In genomic region chr9:98074119-98074990, GRCh38 we compare ENCODE assay signal across 8 cellular contexts. TPM values are rescaled to one million over a fixed set of nuclear protein-coding genes. Genes with fewer than 3 reads are reported as not detected.
DNase-seq lines count a peak whose midpoint lies in the region; ATAC-seq lines count a peak whose summit lies in the region.

No MANE protein-coding gene starts in this region.

- H3K36me3 Mint-ChIP-seq in central memory CD8-positive, alpha-beta T cell (ENCODE audit: insufficient read depth) = peaks cover 19% of the 10 kb centered on the region

- intact Hi-C loops in left colon (cut with DNase I, micrococcal nuclease) = loop anchor here in 1 of 2 donors (10.0 kb wide), 1 partner anchor 180 kb away; the partner anchor contains the start of gene TBC1D2

- H3K9me3 Mint-ChIP-seq in central memory CD8-positive, alpha-beta T cell = no peaks in the 10 kb centered on the region

- H3K4me1 Mint-ChIP-seq in central memory CD8-positive, alpha-beta T cell = peaks cover 17% of the 10 kb centered on the region

- peak overlapping the region; percentile 31 for H3K4me3 Mint-ChIP-seq in central memory CD8-positive, alpha-beta T cell

- ATAC-seq in central memory CD8-positive, alpha-beta T cell (replicated peaks; ENCODE audit: extremely low read depth, poor library complexity, severe bottlenecking) = no peak
- ATAC-seq in left colon (peak; percentile 11), GM21390 (IDR thresholded peaks at IDR 0.05; ENCODE audit: unreplicated experiment) (no peak)

- no peaks in the 10 kb centered on the region for H3K27me3 Mint-ChIP-seq in central memory CD8-positive, alpha-beta T cell

- H3K27ac Mint-ChIP-seq in central memory CD8-positive, alpha-beta T cell (ENCODE audit: low read depth) = peak overlapping the region; percentile 89

- DNase-seq in NCI-H2081 (lab: John Stamatoyannopoulos, UW) (peak; percentile 33 to 35), NCI-H2081 treated with DMSO at 0.1 percent for 48 hours (lab: John Stamatoyannopoulos, UW) (no peak), NCI-H1092 treated with DMSO at 0.1 percent for 48 hours (lab: John Stamatoyannopoulos, UW) (peak; percentile 23), left colon (peak; percentile 52 to 76)
- peak; percentile 42 for DNase-seq in activated CD4-positive, CD25-positive, alpha-beta regulatory T cell treated with anti-CD3 and anti-CD28 coated beads, Interleukin-2, amount 50 U/mL, for 16 hours (ENCODE audit: low read depth, low spot score)
- DNase-seq in central memory CD8-positive, alpha-beta T cell (ENCODE audit: low spot score in 2 of 2) = peak; percentile 45 to 57
- peak; percentile 68 for DNase-seq in stimulated activated CD4-positive, alpha-beta T cell treated with anti-CD3 and anti-CD28 coated beads, Interleukin-4, amount 100 ng/mL, for 1 hour

RNA-seq across cellular contexts. Expression of gene NANS, which starts 17.8 kb away (rescaled TPM):
- total RNA-seq in left colon = 100 to 1,000 TPM; 231 to 527 TPM

RNA-seq across cellular contexts. Expression of gene TRIM14, which starts 44.7 kb away (rescaled TPM):
- 10 to 100 TPM; 46.3 to 55.6 TPM for total RNA-seq in left colon
